1 cellular context compared by ENCODE assay signal in genomic region chr1:169586395-169587255, GRCh38.
TF ChIP-seq lines count a peak whose summit lies in the region.

TSS of gene F5 (minus strand) at chr1:169586481. CDS start at chr1:169586386, 95 bp downstream.

TF ChIP-seq in HepG2, 621 proteins besides CTCF, POLR2A, EP300 and RAD21 (continued from another document and continues in another):
- TF ChIP-seq FOSL1 (CRISPR knock-in tag; IDR thresholded peaks at IDR 0.05; ENCODE audit: borderline replicate concordance), result no peak
- no peak for TF ChIP-seq ZNF264 (CRISPR knock-in tag; IDR thresholded peaks at IDR 0.05)
- TF ChIP-seq ATF1 (CRISPR knock-in tag; IDR thresholded peaks at IDR 0.05), result no peak
- TF ChIP-seq HDAC2 (CRISPR knock-in tag; IDR thresholded peaks at IDR 0.05), result peak; percentile 47; the same call in 1 of the 2 replicates
- peak; percentile 84; the same call in 1 of the 2 replicates for TF ChIP-seq ZNF749 (CRISPR knock-in tag; IDR thresholded peaks at IDR 0.05; ENCODE audit: borderline replicate concordance)
- no peak for TF ChIP-seq ZNF564 (CRISPR knock-in tag; IDR thresholded peaks at IDR 0.05)
- no peak for TF ChIP-seq IRF1 (CRISPR knock-in tag; IDR thresholded peaks at IDR 0.05; ENCODE audit: low read depth)
- TF ChIP-seq SALL1 (CRISPR knock-in tag; IDR thresholded peaks at IDR 0.05), result peak; percentile 95
- no peak for TF ChIP-seq NFYB (CRISPR knock-in tag; IDR thresholded peaks at IDR 0.05)
- TF ChIP-seq NCOA2 (CRISPR knock-in tag; IDR thresholded peaks at IDR 0.05), result no peak
- peak; percentile 84; the same call in 1 of the 2 replicates for TF ChIP-seq ZBTB4 (CRISPR knock-in tag; IDR thresholded peaks at IDR 0.05; ENCODE audit: borderline replicate concordance)
- 0 out of 2 replicates have a peak, but pooled peaks have one; percentile 33 for TF ChIP-seq SKIL (CRISPR knock-in tag; IDR thresholded peaks at IDR 0.05; ENCODE audit: borderline replicate concordance)
- TF ChIP-seq ZNF556 (CRISPR knock-in tag; IDR thresholded peaks at IDR 0.05; ENCODE audit: borderline replicate concordance), result peak; percentile 42; the same call in 1 of the 2 replicates
- TF ChIP-seq TRIM24 (CRISPR knock-in tag; IDR thresholded peaks at IDR 0.05), result no peak
- TF ChIP-seq GATAD1 (CRISPR knock-in tag; IDR thresholded peaks at IDR 0.05), result peak; percentile 73
- TF ChIP-seq NFYC (CRISPR knock-in tag; IDR thresholded peaks at IDR 0.05), result no peak
- peak; percentile 28 for TF ChIP-seq DBP (CRISPR knock-in tag; IDR thresholded peaks at IDR 0.05; ENCODE audit: not compliant biosample characterization)
- TF ChIP-seq DPF2 (CRISPR knock-in tag; IDR thresholded peaks at IDR 0.05; ENCODE audit: borderline replicate concordance, low read depth), result no peak; the same call in 1 of the 2 replicates
- 0 out of 2 replicates have a peak, but pooled peaks have one; percentile 38 for TF ChIP-seq LRRFIP1 (CRISPR knock-in tag; conservative IDR thresholded peaks at IDR 0.05)
- no peak for TF ChIP-seq JUND (CRISPR knock-in tag; IDR thresholded peaks at IDR 0.05)
- TF ChIP-seq REL (CRISPR knock-in tag; conservative IDR thresholded peaks at IDR 0.05), result no peak
- TF ChIP-seq IKZF1 (IDR thresholded peaks at IDR 0.05), result no peak
- TF ChIP-seq ZNF615 (CRISPR knock-in tag; IDR thresholded peaks at IDR 0.05; ENCODE audit: borderline replicate concordance), result no peak
- TF ChIP-seq KLF16 (CRISPR knock-in tag; IDR thresholded peaks at IDR 0.05), result peak in 1 of 2 experiments; percentile 66; a peak in 1 of 4 replicates
- no peak for TF ChIP-seq NR3C1 (CRISPR knock-in tag; IDR thresholded peaks at IDR 0.05)
- TF ChIP-seq ZNF34 (CRISPR knock-in tag; IDR thresholded peaks at IDR 0.05; ENCODE audit: borderline replicate concordance), result 0 out of 2 replicates have a peak, but pooled peaks have one; percentile 11
- TF ChIP-seq FOXO1 (CRISPR knock-in tag; IDR thresholded peaks at IDR 0.05), result peak; percentile 49
- peak; percentile 81; the same call in 1 of the 2 replicates for TF ChIP-seq ZNF274 (CRISPR knock-in tag; IDR thresholded peaks at IDR 0.05)
- TF ChIP-seq ZNF788 (CRISPR knock-in tag; IDR thresholded peaks at IDR 0.05; ENCODE audit: borderline replicate concordance), result no peak; the same call in 1 of the 2 replicates
- TF ChIP-seq HNRNPK (IDR thresholded peaks at IDR 0.05; ENCODE audit: low read depth, low read length, poor library complexity, severe bottlenecking), result no peak
- peak; percentile 75; the same call in 1 of the 2 replicates for TF ChIP-seq LBX2 (CRISPR knock-in tag; IDR thresholded peaks at IDR 0.05; ENCODE audit: borderline replicate concordance)
- TF ChIP-seq ZNF674 (CRISPR knock-in tag; IDR thresholded peaks at IDR 0.05; ENCODE audit: low read depth), result no peak
- peak; percentile 69; the same call in 1 of the 2 replicates for TF ChIP-seq DMAP1 (CRISPR knock-in tag; IDR thresholded peaks at IDR 0.05)
- peak; percentile 74 for TF ChIP-seq CBX1 (IDR thresholded peaks at IDR 0.05; ENCODE audit: low read depth)
- TF ChIP-seq SOX13 (IDR thresholded peaks at IDR 0.05), result no peak
- TF ChIP-seq SOX13 (CRISPR knock-in tag; conservative IDR thresholded peaks at IDR 0.05 in 1 of 2, IDR thresholded peaks at IDR 0.05 in 1 of 2), result peak in 1 of 2 experiments; percentile 52; a peak in 1 of 4 replicates
- no peak for TF ChIP-seq CEBPZ (IDR thresholded peaks at IDR 0.05; ENCODE audit: low read length)
- TF ChIP-seq ATAD3A (CRISPR knock-in tag; IDR thresholded peaks at IDR 0.05), result no peak
- peak; percentile 68 for TF ChIP-seq FOXA3 (CRISPR knock-in tag; IDR thresholded peaks at IDR 0.05)
- no peak for TF ChIP-seq CENPBD1 (CRISPR knock-in tag; IDR thresholded peaks at IDR 0.05; ENCODE audit: borderline replicate concordance, low read depth)
- peak; percentile 70; the same call in 1 of the 2 replicates for TF ChIP-seq KMT2B (CRISPR knock-in tag; IDR thresholded peaks at IDR 0.05)
- TF ChIP-seq MAFK (conservative IDR thresholded peaks at IDR 0.05 in 1 of 2, IDR thresholded peaks at IDR 0.05 in 1 of 2; ENCODE audit: low read length in 2 of 2), result no peak
- 0 out of 2 replicates have a peak, but pooled peaks have one; percentile 27 for TF ChIP-seq ZBTB38 (CRISPR knock-in tag; IDR thresholded peaks at IDR 0.05)
- TF ChIP-seq SETDB1 (CRISPR knock-in tag; IDR thresholded peaks at IDR 0.05; ENCODE audit: borderline replicate concordance), result no peak
- TF ChIP-seq BCL6 (CRISPR knock-in tag; IDR thresholded peaks at IDR 0.05), result peak; percentile 56
- peak; percentile 87 for TF ChIP-seq AFF4 (CRISPR knock-in tag; IDR thresholded peaks at IDR 0.05)
- TF ChIP-seq MLLT10 (CRISPR knock-in tag; IDR thresholded peaks at IDR 0.05), result no peak
- TF ChIP-seq ZNF138 (CRISPR knock-in tag; IDR thresholded peaks at IDR 0.05; ENCODE audit: low read depth), result peak; percentile 47; the same call in 1 of the 2 replicates
- 0 out of 2 replicates have a peak, but pooled peaks have one; percentile 61 for TF ChIP-seq ARHGAP35 (CRISPR knock-in tag; IDR thresholded peaks at IDR 0.05; ENCODE audit: borderline replicate concordance)
- peak; percentile 41; the same call in 1 of the 2 replicates for TF ChIP-seq ZNF747 (CRISPR knock-in tag; IDR thresholded peaks at IDR 0.05; ENCODE audit: borderline replicate concordance)
